16 cellular contexts compared by ENCODE assay signal in genomic region chr3:51682526-51682925, GRCh38. TPM values are rescaled to one million over a fixed set of nuclear protein-coding genes. Genes with fewer than 3 reads are reported as not detected.
DNase-seq lines count a peak whose midpoint lies in the region; ATAC-seq and TF ChIP-seq lines count a peak whose summit lies in the region.
"Had no signal": no experiment of that assay in that cellular context is flagged by ENCODE, and none has a peak within 500 bp of the region (broad histone marks: within the 10 kb centered on the region; RNA-seq: fewer than 3 reads in every experiment).

No MANE protein-coding gene starts in this region.

- no peak overlapping the region for H3K4me3 Mint-ChIP-seq in immature natural killer cell
- peak overlapping the region in 1 of 2 donors; percentile 10 for H3K4me3 Mint-ChIP-seq in stimulated activated naive B cell treated with anti-CD40 and anti-IgM and Interleukin-4, amounts not matched to agents 10 μg/mL and 1 μg/mL and 100 μg/mL, for 72 hours
- H3K4me3 Mint-ChIP-seq: mesothelial cell of epicardium had no signal

- ATAC-seq in Right ventricle myocardium inferior (no peak), GM21390 (IDR thresholded peaks at IDR 0.05; ENCODE audit: unreplicated experiment) (no peak)
- ATAC-seq in stimulated activated naive B cell treated with anti-CD40 and anti-IgM and Interleukin-4, amounts not matched to agents 10 μg/mL and 1 μg/mL and 100 μg/mL, for 72 hours (replicated peaks), result peak in 1 of 2 donors; percentile 10

- H3K4me1 Mint-ChIP-seq in immature natural killer cell, result peaks cover 90 to 92% of the 10 kb centered on the region in 2 donors
- H3K4me1 Mint-ChIP-seq in stimulated activated naive B cell treated with anti-CD40 and anti-IgM and Interleukin-4, amounts not matched to agents 10 μg/mL and 1 μg/mL and 100 μg/mL, for 72 hours, result peaks cover 71 to 81% of the 10 kb centered on the region in 2 donors

- peaks cover 0 to 6% (median 0%) of the 10 kb centered on the region in 6 donors for H3K9me3 Mint-ChIP-seq in immature natural killer cell
- no peaks in the 10 kb centered on the region for H3K9me3 Mint-ChIP-seq in stimulated activated naive B cell treated with anti-CD40 and anti-IgM and Interleukin-4, amounts not matched to agents 10 μg/mL and 1 μg/mL and 100 μg/mL, for 72 hours
- H3K9me3 Mint-ChIP-seq: mesothelial cell of epicardium had no signal

- H3K4me3 ChIP-seq in right atrium auricular region, result no peak overlapping the region
- H3K4me3 ChIP-seq: cardiac muscle cell, dorsolateral prefrontal cortex, gastrocnemius medialis, testis had no signal

- H3K4me1 ChIP-seq in right atrium auricular region, result peaks cover 0 to 85% of the 10 kb centered on the region in 2 donors
- H3K4me1 ChIP-seq: Caco-2 had no signal

- TF ChIP-seq CTCF in right atrium auricular region (IDR thresholded peaks at IDR 0.05) (no peak), RWPE1 (conservative IDR thresholded peaks at IDR 0.05; ENCODE audit: low read depth) (no peak)

- H3K36me3 ChIP-seq in right atrium auricular region, result peaks cover 13% of the 10 kb centered on the region

- DNase-seq in Right ventricle myocardium inferior (ENCODE audit: missing footprints) (peak; percentile 22), right atrium auricular region (ENCODE audit: low spot score) (no peak), RWPE1 (ENCODE audit: low spot score) (no peak), immature natural killer cell (no peak), hippocampal formation (lab: John Stamatoyannopoulos, UW) (no peak)
- DNase-seq in stimulated activated naive B cell treated with anti-CD40 and anti-IgM and Interleukin-4, amounts not matched to agents 10 μg/mL and 1 μg/mL and 100 μg/mL, for 72 hours, result no peak
- DNase-seq: GOT3, NCI-H2107 had no signal

- intact Hi-C loops in Right ventricle myocardium inferior (cut with DNase I), result no loop called here

- H3K27ac Mint-ChIP-seq in immature natural killer cell, result peak overlapping the region; percentile 49 to 89 (median 85)
- H3K27ac Mint-ChIP-seq in stimulated activated naive B cell treated with anti-CD40 and anti-IgM and Interleukin-4, amounts not matched to agents 10 μg/mL and 1 μg/mL and 100 μg/mL, for 72 hours, result peak overlapping the region; percentile 54
- H3K27ac Mint-ChIP-seq: mesothelial cell of epicardium had no signal

- H3K36me3 Mint-ChIP-seq in immature natural killer cell, result peaks cover 8 to 26% (median 20%) of the 10 kb centered on the region in 3 donors
- peaks cover 36 to 46% of the 10 kb centered on the region in 2 donors for H3K36me3 Mint-ChIP-seq in stimulated activated naive B cell treated with anti-CD40 and anti-IgM and Interleukin-4, amounts not matched to agents 10 μg/mL and 1 μg/mL and 100 μg/mL, for 72 hours

- CTCF ChIA-PET in RWPE1 (lab: Yijun Ruan, JAX), result interaction anchor here (0.6 to 2.0 kb wide), 9 partner anchors 9 to 180 kb away, joined by 3 to 10 read pairs (median 3); partner anchors contain the start of gene TEX264

- H3K27me3 Mint-ChIP-seq in immature natural killer cell (ENCODE audit: low read depth in 3 of 3), result peaks cover 6 to 11% (median 7%) of the 10 kb centered on the region in 3 donors
- no peaks in the 10 kb centered on the region for H3K27me3 Mint-ChIP-seq in stimulated activated naive B cell treated with anti-CD40 and anti-IgM and Interleukin-4, amounts not matched to agents 10 μg/mL and 1 μg/mL and 100 μg/mL, for 72 hours

- no peak overlapping the region for H3K27ac ChIP-seq in right atrium auricular region
- peak overlapping the region; percentile 82; the same call in 1 of the 2 replicates for H3K27ac ChIP-seq in RWPE1
- H3K27ac ChIP-seq: testis had no signal

- no peaks in the 10 kb centered on the region for H3K27me3 ChIP-seq in right atrium auricular region
- H3K27me3 ChIP-seq: cardiac muscle cell, dorsolateral prefrontal cortex, gastrocnemius medialis, testis had no signal

- H3K9me3 ChIP-seq in right atrium auricular region, result no peaks in the 10 kb centered on the region
- H3K9me3 ChIP-seq: Caco-2, gastrocnemius medialis, testis had no signal

- POLR2A ChIA-PET in RWPE1 (lab: Yijun Ruan, JAX; ENCODE audit: low non-redundant PET), result no interaction called here

RNA-seq across cellular contexts. Expression of gene TEX264, which starts 11.5 kb away (rescaled TPM):
- total RNA-seq in Right ventricle myocardium inferior, result 37.1 TPM
- 10 to 100 TPM; 55.9 to 62.3 TPM for total RNA-seq in right atrium auricular region
- 100 to 1,000 TPM; 101 to 155 (median 131) TPM for polyA plus RNA-seq in immature natural killer cell

RNA-seq across cellular contexts. Expression of gene GRM2, which starts 24.3 kb away (rescaled TPM):
- total RNA-seq in Right ventricle myocardium inferior, result 0.03 TPM
- under 1 TPM; 0.16 to 0.19 TPM for total RNA-seq in right atrium auricular region
- polyA plus RNA-seq in immature natural killer cell, result not detected
- total RNA-seq: left colon had no signal
- polyA plus RNA-seq: cardiac muscle cell had no signal
